28 cellular contexts compared by ENCODE assay signal in the genomic region with DNA sequence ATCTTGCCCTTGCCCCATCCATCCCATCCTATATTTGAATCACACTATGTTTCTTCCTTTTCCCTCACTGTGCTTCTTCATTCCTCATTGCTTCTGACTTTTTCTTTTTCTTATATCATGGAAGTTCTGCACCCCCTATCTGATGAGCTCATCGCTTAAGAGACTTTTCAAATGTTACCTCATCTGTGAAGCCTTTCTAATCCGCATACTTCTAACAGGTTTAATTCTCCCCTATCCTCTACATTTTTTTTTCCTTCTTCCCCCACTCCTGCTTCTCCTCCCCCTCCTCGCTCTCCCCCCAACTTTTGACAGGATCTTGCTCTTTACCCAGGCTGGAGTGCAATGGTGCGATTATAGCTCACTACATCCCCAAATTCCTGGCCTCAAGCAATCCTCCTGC. TPM values are rescaled to one million over a fixed set of nuclear protein-coding genes. Genes with fewer than 3 reads are reported as not detected.
A peak's percentile ranks its signal among the peaks of the same experiment; 100 is the strongest.
DNase-seq lines count a peak whose midpoint lies in the region; ATAC-seq, FAIRE-seq and TF ChIP-seq lines count a peak whose summit lies in the region.
"Had no signal": no experiment of that assay in that cellular context is flagged by ENCODE, and none has a peak within 500 bp of the region (broad histone marks: within the 10 kb centered on the region; RNA-seq: fewer than 3 reads in every experiment).

No MANE protein-coding gene starts in this region.

- ATAC-seq in HepG2, result no peak
- no peak for ATAC-seq in right lobe of liver
- ATAC-seq in K562, result no peak
- no peak for ATAC-seq in HG02798 (IDR thresholded peaks at IDR 0.05; ENCODE audit: poor library complexity, unreplicated experiment)
- ATAC-seq in naive thymus-derived CD8-positive, alpha-beta T cell, result no peak
- ATAC-seq: GM12878 had no signal

- H2AFZ ChIP-seq in HepG2 (ENCODE audit: low read length) (no peak overlapping the region), K562 (ENCODE audit: low read depth, low read length) (no peak overlapping the region)

- no peaks in the 10 kb centered on the region for H3K27me3 ChIP-seq in HepG2 (ENCODE audit: control insufficient read depth in 1 of 2, insufficient read depth in 2 of 2, low read length in 2 of 2)
- H3K27me3 ChIP-seq in right lobe of liver, result no peaks in the 10 kb centered on the region
- H3K27me3 ChIP-seq in K562 (ENCODE audit: control insufficient read depth in 2 of 2, insufficient read depth in 2 of 2, low read length in 2 of 2), result no peaks in the 10 kb centered on the region
- H3K27me3 ChIP-seq in esophagus muscularis mucosa, result no peaks in the 10 kb centered on the region
- H3K27me3 ChIP-seq in WERI-Rb-1 (ENCODE audit: insufficient read depth, low read depth, severe bottlenecking), result no peaks in the 10 kb centered on the region
- H3K27me3 ChIP-seq: BE2C, BLaER1 had no signal

- H4K20me1 ChIP-seq in HepG2 (ENCODE audit: insufficient read depth, low read length) (no peaks in the 10 kb centered on the region), K562 (replicated peaks; ENCODE audit: control insufficient read depth, insufficient read depth, low read length) (no peaks in the 10 kb centered on the region)
- H4K20me1 ChIP-seq: BLaER1 had no signal

- DNase-seq in HepG2 (ENCODE audit: low spot score) (no peak), right lobe of liver (no peak), K562 (ENCODE audit: extremely low read depth in 1 of 4, low spot score in 3 of 4) (no peak), esophagus muscularis mucosa (ENCODE audit: extremely low spot score) (peak; percentile 3), WERI-Rb-1 (no peak)
- no peak for DNase-seq in naive thymus-derived CD8-positive, alpha-beta T cell
- DNase-seq: ACHN; BE2C; C1 segment of cervical spinal cord; CD4-positive, alpha-beta memory T cell; CD4-positive, CD25-positive, alpha-beta regulatory T cell; CD8-positive, alpha-beta memory T cell; COR-L47; DMS 273 treated with DMSO at 0.1 percent for 48 hours; DMS153; DMS53; DMS79; DND-41; EL; GDM1 had no signal

- intact Hi-C loops in HepG2 (cut with micrococcal nuclease; ENCODE audit: unreplicated experiment) (no loop called here), right lobe of liver (cut with DNase I) (no loop called here), K562 (cut with micrococcal nuclease) (no loop called here), esophagus muscularis mucosa (cut with DNase I) (no loop called here)

- no peaks in the 10 kb centered on the region for H3K9me3 Mint-ChIP-seq in naive thymus-derived CD8-positive, alpha-beta T cell
- H3K9me3 Mint-ChIP-seq: CD14-positive monocyte; CD4-positive, CD25-positive, alpha-beta regulatory T cell; CD8-positive, alpha-beta memory T cell had no signal

- no peak overlapping the region for H3K27ac ChIP-seq in HepG2 (ENCODE audit: extremely low read length, insufficient read depth, low read length)
- no peak overlapping the region for H3K27ac ChIP-seq in right lobe of liver
- H3K27ac ChIP-seq in K562 (ENCODE audit: extremely low read depth, low read depth, low read length), result no peak overlapping the region
- H3K27ac ChIP-seq in esophagus muscularis mucosa (replicated peaks in 1 of 4), result no peak overlapping the region
- no peak overlapping the region for H3K27ac ChIP-seq in WERI-Rb-1
- H3K27ac ChIP-seq: 22Rv1, BLaER1 had no signal

- H3K4me1 Mint-ChIP-seq in naive thymus-derived CD8-positive, alpha-beta T cell, result peaks cover 0 to 12% (median 4%) of the 10 kb centered on the region in 4 donors

- no peak for TF ChIP-seq EP300 in HepG2 (IDR thresholded peaks at IDR 0.05; ENCODE audit: low read depth in 2 of 2, low read length in 2 of 2)
- no peak for TF ChIP-seq EP300 in HepG2 (CRISPR knock-in tag; IDR thresholded peaks at IDR 0.05; ENCODE audit: borderline replicate concordance)
- TF ChIP-seq EP300 in K562 (IDR thresholded peaks at IDR 0.05; ENCODE audit: low read length), result no peak
- no peak for TF ChIP-seq EP300 in esophagus muscularis mucosa (IDR thresholded peaks at IDR 0.05)

- 96% methylated on average over 4 of the region's 4 CpGs for WGBS in HepG2 (ENCODE audit: low lambda C conversion rate)
- WGBS in right lobe of liver (ENCODE audit: insufficient coverage, low coverage, low lambda C conversion rate, missing lambda C conversion rate), result 98% methylated on average over 4 of the region's 4 CpGs
- 90% methylated on average over 4 of the region's 4 CpGs for WGBS in K562 (ENCODE audit: insufficient coverage, low coverage, missing lambda C conversion rate)
- 96% methylated on average over 4 of the region's 4 CpGs for WGBS in esophagus muscularis mucosa

- H3K4me1 ChIP-seq in HepG2 (ENCODE audit: insufficient read depth, low read length) (peaks cover 8% of the 10 kb centered on the region), right lobe of liver (peaks cover 0 to 27% (median 12%) of the 10 kb centered on the region in 4 donors), K562 (replicated peaks in 1 of 2; ENCODE audit: control insufficient read depth in 2 of 2, insufficient read depth in 2 of 2, low read length in 2 of 2) (peaks cover 2 to 9% of the 10 kb centered on the region in 2 experiments; a peak in 3 of 5 replicates), esophagus muscularis mucosa (peaks cover 35 to 63% (median 45%) of the 10 kb centered on the region in 4 donors)
- H3K4me1 ChIP-seq: BE2C, BLaER1 had no signal

- H3K4me2 ChIP-seq in HepG2 (ENCODE audit: low read depth, low read length) (no peak overlapping the region), K562 (ENCODE audit: insufficient read depth, low read length) (no peak overlapping the region)
- H3K4me2 ChIP-seq: BLaER1 had no signal

- no peaks in the 10 kb centered on the region for H3K27me3 Mint-ChIP-seq in naive thymus-derived CD8-positive, alpha-beta T cell
- H3K27me3 Mint-ChIP-seq: CD4-positive, alpha-beta memory T cell; CD4-positive, CD25-positive, alpha-beta regulatory T cell; CD8-positive, alpha-beta memory T cell had no signal

- no peaks in the 10 kb centered on the region for H3K79me2 ChIP-seq in HepG2 (ENCODE audit: insufficient read depth, low read length)
- peaks cover 9% of the 10 kb centered on the region for H3K79me2 ChIP-seq in K562 (ENCODE audit: control insufficient read depth, insufficient read depth, low read length)

- no TSS peak for BruUV-seq in HepG2 (replicated peaks; lab: Mats Ljungman, UMichigan)
- BruUV-seq in K562 (replicated peaks; lab: Mats Ljungman, UMichigan), result no TSS peak

- H3K27ac Mint-ChIP-seq in naive thymus-derived CD8-positive, alpha-beta T cell, result no peak overlapping the region
- H3K27ac Mint-ChIP-seq: CD4-positive, alpha-beta memory T cell; CD8-positive, alpha-beta memory T cell had no signal

- TF ChIP-seq CTCF in HepG2 (CRISPR knock-in tag; IDR thresholded peaks at IDR 0.05) (no peak), right lobe of liver (IDR thresholded peaks at IDR 0.05) (no peak), K562 (IDR thresholded peaks at IDR 0.05 in 2 of 3, conservative IDR thresholded peaks at IDR 0.05 in 1 of 3; ENCODE audit: insufficient read depth in 2 of 3, low read depth in 1 of 3, low read length in 3 of 3) (no peak), esophagus muscularis mucosa (IDR thresholded peaks at IDR 0.05) (no peak), WERI-Rb-1 (IDR thresholded peaks at IDR 0.05; ENCODE audit: low read depth, low read length) (no peak)

- no peak overlapping the region for H3K4me3 Mint-ChIP-seq in naive thymus-derived CD8-positive, alpha-beta T cell
- H3K4me3 Mint-ChIP-seq: CD14-positive monocyte; CD4-positive, alpha-beta memory T cell; CD4-positive, CD25-positive, alpha-beta regulatory T cell; CD8-positive, alpha-beta memory T cell had no signal

- no peak overlapping the region for H3K4me3 ChIP-seq in HepG2 (replicated peaks in 1 of 3; ENCODE audit: insufficient read depth in 1 of 3, low read depth in 2 of 3, low read length in 3 of 3)
- no peak overlapping the region for H3K4me3 ChIP-seq in right lobe of liver
- no peak overlapping the region for H3K4me3 ChIP-seq in K562
- H3K4me3 ChIP-seq in esophagus muscularis mucosa, result no peak overlapping the region
- H3K4me3 ChIP-seq in WERI-Rb-1 (ENCODE audit: low read depth, low read length), result no peak overlapping the region
- H3K4me3 ChIP-seq: BLaER1, GM12878 had no signal

- H3K9me1 ChIP-seq in K562 (ENCODE audit: control insufficient read depth, insufficient read depth, low read length), result no peaks in the 10 kb centered on the region

- TF ChIP-seq POLR2A in HepG2 (IDR thresholded peaks at IDR 0.05; ENCODE audit: insufficient read depth in 1 of 2, low read depth in 2 of 2, low read length in 2 of 2) (no peak), right lobe of liver (IDR thresholded peaks at IDR 0.05) (no peak), K562 (conservative IDR thresholded peaks at IDR 0.05) (no peak), esophagus muscularis mucosa (IDR thresholded peaks at IDR 0.05; ENCODE audit: low read depth) (no peak)

- H3K36me3 ChIP-seq in HepG2 (replicated peaks in 1 of 2; ENCODE audit: control insufficient read depth in 1 of 2, insufficient read depth in 2 of 2, low read length in 2 of 2) (peaks cover 0 to 20% of the 10 kb centered on the region in 2 experiments; a peak in 2 of 5 replicates), right lobe of liver (no peaks in the 10 kb centered on the region), K562 (ENCODE audit: control insufficient read depth, insufficient read depth, low read length) (peaks cover 14% of the 10 kb centered on the region; the same call in 1 of the 3 replicates), esophagus muscularis mucosa (peaks cover 0 to 16% (median 7%) of the 10 kb centered on the region in 4 donors), WERI-Rb-1 (peaks cover 11% of the 10 kb centered on the region; the same call in 1 of the 2 replicates)
- H3K36me3 ChIP-seq: BE2C had no signal

- in situ Hi-C loops in HepG2 (cut with HindIII; ENCODE audit: extremely low pct_ligation_motif_present, low pct_unique_long_range_greater_than_20kb), result no loop called here
- in situ Hi-C loops in K562 (cut with MboI), result no loop called here

- CTCF ChIA-PET in HepG2 (lab: Yijun Ruan, JAX; ENCODE audit: low intra/inter-chr PET ratio, low total read pairs) (no interaction called here), K562 (lab: Yijun Ruan, JAX; ENCODE audit: low intra/inter-chr PET ratio) (no interaction called here)

- TF ChIP-seq RAD21 in HepG2 (CRISPR knock-in tag; IDR thresholded peaks at IDR 0.05) (no peak), K562 (CRISPR knock-in tag; conservative IDR thresholded peaks at IDR 0.05 in 1 of 2, IDR thresholded peaks at IDR 0.05 in 1 of 2) (no peak)

- H3K9ac ChIP-seq in HepG2 (ENCODE audit: insufficient read depth, low read depth, low read length) (no peak overlapping the region), K562 (ENCODE audit: insufficient read depth in 1 of 2, low read depth in 2 of 2, low read length in 2 of 2) (no peak overlapping the region)
- H3K9ac ChIP-seq: BLaER1 had no signal

- H3K9me3 ChIP-seq in HepG2 (ENCODE audit: low read length) (no peaks in the 10 kb centered on the region), right lobe of liver (no peaks in the 10 kb centered on the region), K562 (replicated peaks; ENCODE audit: control insufficient read depth, insufficient read depth, low read depth, low read length) (no peaks in the 10 kb centered on the region), esophagus muscularis mucosa (no peaks in the 10 kb centered on the region), WERI-Rb-1 (ENCODE audit: severe bottlenecking) (no peaks in the 10 kb centered on the region)
- H3K9me3 ChIP-seq: BE2C, BLaER1 had no signal

- H3K36me3 Mint-ChIP-seq in naive thymus-derived CD8-positive, alpha-beta T cell, result peaks cover 0 to 45% (median 19%) of the 10 kb centered on the region in 3 donors

- POLR2A ChIA-PET in HepG2 (lab: Yijun Ruan, JAX), result no interaction called here
- POLR2A ChIA-PET in K562 (lab: Yijun Ruan, JAX), result interaction anchor here (0.6 to 2.2 kb wide), 4 partner anchors 11 to 75 kb away, joined by 3 to 7 read pairs (median 4); no protein-coding TSS in a partner anchor
- POLR2A ChIA-PET in naive thymus-derived CD8-positive, alpha-beta T cell (lab: Charles Lee), result no interaction called here

- FAIRE-seq in HepG2 (lab: Jason Lieb, UNC) (no peak), K562 (lab: Jason Lieb, UNC) (no peak)
- FAIRE-seq: A204.1, GM12878, GM12892, GM18507 had no signal

RNA-seq across cellular contexts. Expression of a gene that starts 39.5 kb away (rescaled TPM):
- 142 and 198 TPM in 2 replicates for total RNA-seq in HepG2 (2016; rRNA removed; fragmentation: Illumina TruSeq; extraction: Trizol)
- total RNA-seq in HepG2 (2016; cell fraction: cytosol; rRNA removed; fragmentation: Illumina TruSeq; extraction: Trizol; ENCODE audit: low read depth), result 83.0 and 90.3 TPM in 2 replicates
- 140 and 189 TPM in 2 replicates for total RNA-seq in HepG2 (2016; cell fraction: insoluble cytoplasmic fraction; rRNA removed; fragmentation: Illumina TruSeq; extraction: Trizol)
- total RNA-seq in HepG2 (2016; cell fraction: membrane; rRNA removed; fragmentation: Illumina TruSeq; extraction: Trizol), result 195 and 199 TPM in 2 replicates
- 96.3 and 107 TPM in 2 replicates for total RNA-seq in HepG2 (2016; cell fraction: nucleus; rRNA removed; fragmentation: Illumina TruSeq; extraction: Trizol)
- 83.6 and 90.3 TPM in 2 replicates for polyA plus RNA-seq in HepG2 (2011; rRNA removed)
- 52.4 and 69.4 TPM in 2 replicates for polyA plus RNA-seq in HepG2 (2011; cell fraction: cytosol; rRNA removed)
- 49.8 and 58.7 TPM in 2 replicates for polyA plus RNA-seq in HepG2 (2011; cell fraction: nucleus; rRNA removed)
- polyA plus RNA-seq in HepG2 (2012), result 57.7 and 63.5 TPM in 2 replicates
- polyA plus RNA-seq in HepG2 (2016; cell fraction: cytosol; fragmentation: Illumina TruSeq; extraction: Trizol; ENCODE audit: low read depth), result 46.8 and 71.1 TPM in 2 replicates
- polyA plus RNA-seq in HepG2 (2016; cell fraction: insoluble cytoplasmic fraction; fragmentation: Illumina TruSeq; extraction: Trizol; ENCODE audit: low read depth), result 168 and 174 TPM in 2 replicates
- polyA plus RNA-seq in HepG2 (2016; cell fraction: membrane; fragmentation: Illumina TruSeq; extraction: Trizol; ENCODE audit: low read depth), result 130 and 144 TPM in 2 replicates
- 90.8 and 95.0 TPM in 2 replicates for polyA plus RNA-seq in HepG2 (2016; cell fraction: nucleus; fragmentation: Illumina TruSeq; extraction: Trizol; ENCODE audit: insufficient read depth, low read depth)
- polyA minus RNA-seq in HepG2 (2011; rRNA and poly(A)+ RNA removed; ENCODE audit: low replicate concordance), result 188 and 207 TPM in 2 replicates
- polyA minus RNA-seq in HepG2 (2011; cell fraction: cytosol; rRNA and poly(A)+ RNA removed), result 68.2 and 76.9 TPM in 2 replicates
- polyA minus RNA-seq in HepG2 (2011; cell fraction: nucleus; rRNA and poly(A)+ RNA removed), result 202 and 205 TPM in 2 replicates
- 10 to 100 TPM; 51.7 to 90.5 (median 71.7) TPM for total RNA-seq in right lobe of liver
- 130 and 303 TPM in 2 replicates for total RNA-seq in K562 (2011; cell fraction: chromatin; rRNA removed; ENCODE audit: low replicate concordance)
- total RNA-seq in K562 (2011; cell fraction: nucleolus; rRNA removed), result 63.4 and 95.5 TPM in 2 replicates
- 155 and 245 TPM in 2 replicates for total RNA-seq in K562 (2011; cell fraction: nucleoplasm; rRNA removed)
- 170 and 185 TPM in 2 replicates for total RNA-seq in K562 (2014; rRNA removed)
- 210 and 239 TPM in 2 replicates for total RNA-seq in K562 (2014; rRNA removed; fragmentation: Illumina TruSeq; extraction: Trizol)
- total RNA-seq in K562 (2015; rRNA removed; fragmentation: Illumina TruSeq; extraction: Trizol), result 209 and 211 TPM in 2 replicates
- total RNA-seq in K562 (2021), result 131 and 136 TPM in 2 replicates
- 194 and 219 TPM in 2 replicates for polyA plus RNA-seq in K562 (2011; rRNA removed)
- polyA plus RNA-seq in K562 (2011; cell fraction: cytosol; rRNA removed), result 158 and 177 TPM in 2 replicates
- 148 and 218 TPM in 2 replicates for polyA plus RNA-seq in K562 (2011; cell fraction: nucleus; rRNA removed)
- 109 and 119 TPM in 2 replicates for polyA plus RNA-seq in K562 (2012)
- 209 and 217 TPM in 2 replicates for polyA plus RNA-seq in K562 (2014; fragmentation: Illumina TruSeq; extraction: Trizol)
- polyA plus RNA-seq in K562 (2014; fragmentation: Nextera tagmentation; extraction: Ambion mirVana), result 10 to 100 TPM; 43.9 to 66.2 TPM
- polyA plus RNA-seq in K562 (2014; rRNA removed), result 140 and 148 TPM in 2 replicates
- polyA minus RNA-seq in K562 (2011; rRNA and poly(A)+ RNA removed), result 239 and 277 TPM in 2 replicates
- 116 and 142 TPM in 2 replicates for polyA minus RNA-seq in K562 (2011; cell fraction: cytosol; rRNA and poly(A)+ RNA removed)
- 109 and 204 TPM in 2 replicates for polyA minus RNA-seq in K562 (2011; cell fraction: nucleus; rRNA and poly(A)+ RNA removed)
- 10 to 100 TPM; 66.8 to 84.5 (median 75.9) TPM for total RNA-seq in esophagus muscularis mucosa
- 10 to 100 TPM; 56.9 to 58.2 TPM for total RNA-seq in naive thymus-derived CD8-positive, alpha-beta T cell
- 10 to 100 TPM; 46.8 to 53.3 (median 47.4) TPM for polyA plus RNA-seq in naive thymus-derived CD8-positive, alpha-beta T cell
